In the genomic region with DNA sequence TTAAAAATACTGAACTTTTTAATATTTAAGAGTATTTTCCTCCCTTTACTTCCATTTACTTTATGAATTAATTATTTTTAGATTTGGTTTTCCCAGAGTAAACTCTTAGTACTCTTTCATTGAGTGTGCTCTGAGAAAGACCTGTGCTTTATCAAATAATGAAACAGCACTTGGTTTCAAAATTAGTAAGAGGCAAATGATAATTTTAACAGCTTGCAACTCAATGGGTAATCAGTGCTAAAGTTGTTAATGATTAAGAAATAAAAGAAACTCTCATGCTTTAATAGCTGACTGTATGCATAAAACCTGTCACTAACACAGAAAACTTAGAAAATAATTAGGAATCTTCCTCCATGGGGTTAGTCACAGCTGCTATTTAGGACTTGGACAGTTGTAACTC, we compare ENCODE assay signal across 15 cellular contexts.
A peak's percentile ranks its signal among the peaks of the same experiment; 100 is the strongest.
DNase-seq lines count a peak whose midpoint lies in the region; ATAC-seq and TF ChIP-seq lines count a peak whose summit lies in the region.
"Had no signal": no experiment of that assay in that cellular context is flagged by ENCODE, and none has a peak within 500 bp of the region (broad histone marks: within the 10 kb centered on the region; RNA-seq: fewer than 3 reads in every experiment).

No MANE protein-coding gene starts in this region.

- DNase-seq in NCI-H510A (lab: John Stamatoyannopoulos, UW) (no peak), psoas muscle (no peak), NCI-H2227 treated with DMSO at 0.1 percent for 48 hours (lab: John Stamatoyannopoulos, UW) (no peak)
- DNase-seq: activated CD4-positive, alpha-beta T cell treated with anti-CD3 and anti-CD28 coated beads for 4 hours; BE2C; HCEC 1CT; NCI-H226; SHP77; stomach had no signal

- H3K4me1 ChIP-seq in psoas muscle, result no peaks in the 10 kb centered on the region
- H3K4me1 ChIP-seq: esophagus muscularis mucosa, stomach had no signal

- intact Hi-C loops in psoas muscle (cut with DNase I), result no loop called here

- no peaks in the 10 kb centered on the region for H3K9me3 ChIP-seq in psoas muscle
- H3K9me3 ChIP-seq: BE2C, esophagus muscularis mucosa, stomach, vagina had no signal

- ATAC-seq in GM19351 (IDR thresholded peaks at IDR 0.05; ENCODE audit: unreplicated experiment) (peak; percentile 62), HG02610 (IDR thresholded peaks at IDR 0.05; ENCODE audit: unreplicated experiment) (peak; percentile 75), HG03159 (IDR thresholded peaks at IDR 0.05; ENCODE audit: unreplicated experiment) (peak; percentile 76), psoas muscle (no peak), HG03045 (IDR thresholded peaks at IDR 0.05; ENCODE audit: unreplicated experiment) (no peak)

- peaks cover 0 to under 1% of the 10 kb centered on the region in 2 donors for H3K36me3 ChIP-seq in psoas muscle (ENCODE audit: insufficient read depth in 1 of 2, low read depth in 1 of 2)
- H3K36me3 ChIP-seq: BE2C, esophagus muscularis mucosa, vagina had no signal

- no peaks in the 10 kb centered on the region for H3K27me3 ChIP-seq in psoas muscle (ENCODE audit: insufficient read depth in 3 of 3, low read length in 2 of 3)
- H3K27me3 ChIP-seq: BE2C, esophagus muscularis mucosa, stomach, vagina had no signal

- no peak overlapping the region for H3K27ac ChIP-seq in psoas muscle
- H3K27ac ChIP-seq: esophagus muscularis mucosa, stomach, vagina had no signal

- no peak for TF ChIP-seq CTCF in psoas muscle (IDR thresholded peaks at IDR 0.05)

- no peak overlapping the region for H3K4me3 ChIP-seq in psoas muscle
- H3K4me3 ChIP-seq: esophagus muscularis mucosa, stomach, vagina had no signal

Comparison
In these comparisons a context has a peak if more than half of its experiments do, and no peak if none do; other contexts are left out.
1. ATAC-seq: peak in GM19351 (single experiment), HG02610 (single experiment) and HG03159 (single experiment); none in psoas muscle (0 of 4) and HG03045 (single experiment).